Comparison of ENCODE assay signal across 26 cellular contexts in genomic region chr15:64783796-64784195, GRCh38. TPM values are rescaled to one million over a fixed set of nuclear protein-coding genes. Genes with fewer than 3 reads are reported as not detected.
"Had no signal": no experiment of that assay in that cellular context is flagged by ENCODE, and none has a peak within 500 bp of the region (broad histone marks: within the 10 kb centered on the region; RNA-seq: fewer than 3 reads in every experiment).

No MANE protein-coding gene starts in this region.

- FAIRE-seq: RCC 7860 had no signal

- H3K9me3 Mint-ChIP-seq: activated CD8-positive, alpha-beta T cell treated with anti-CD3 and anti-CD28 coated beads for 36 hours; activated naive CD4-positive, alpha-beta T cell treated with anti-CD3 and anti-CD28 coated beads, Interleukin-2, amount 10 ng/mL, durations not matched to agents 7 days and 5 days; activated naive CD8-positive, alpha-beta T cell treated with anti-CD3 and anti-CD28 coated beads for 36 hours; activated T-cell treated with anti-CD3 and anti-CD28 coated beads, Interleukin-2, amount 50 U/mL, for 72 hours; activated T-helper 2 cell treated with anti-CD3 and anti-CD28 coated beads, Interferon-gamma antibody, Interleukin-2, Interleukin-4, amounts not matched to agents 10 μg/mL and 5 μg/mL and 100 μg/mL, durations not matched to agents 14 hours and 24 hours and 36 hours had no signal

- H3K27ac ChIP-seq: brain microvascular endothelial cell, VCaP had no signal

- ATAC-seq: activated CD4-positive, alpha-beta T cell treated with anti-CD3 and anti-CD28 coated beads for 36 hours; activated CD8-positive, alpha-beta T cell treated with anti-CD3 and anti-CD28 coated beads for 36 hours; activated T-cell treated with anti-CD3 and anti-CD28 coated beads, Interleukin-2, amount 50 U/mL, for 72 hours; PC-3; T-helper 17 cell had no signal

- H3K36me3 Mint-ChIP-seq: activated naive CD4-positive, alpha-beta T cell treated with anti-CD3 and anti-CD28 coated beads, Interleukin-2, amount 10 ng/mL, durations not matched to agents 7 days and 5 days; activated naive CD8-positive, alpha-beta T cell treated with anti-CD3 and anti-CD28 coated beads for 36 hours had no signal

- H3K4me3 Mint-ChIP-seq: activated CD4-positive, alpha-beta T cell treated with anti-CD3 and anti-CD28 coated beads for 36 hours; activated CD8-positive, alpha-beta T cell treated with anti-CD3 and anti-CD28 coated beads for 36 hours; activated naive CD4-positive, alpha-beta T cell treated with anti-CD3 and anti-CD28 coated beads, Interleukin-2, amount 10 ng/mL, durations not matched to agents 7 days and 5 days; activated naive CD8-positive, alpha-beta T cell treated with anti-CD3 and anti-CD28 coated beads for 36 hours; activated T-cell treated with anti-CD3 and anti-CD28 coated beads, Interleukin-2, amount 50 U/mL, for 72 hours; T-helper 17 cell had no signal

- DNase-seq: activated CD4-positive, alpha-beta T cell treated with anti-CD3 and anti-CD28 coated beads for 36 hours; activated CD4-positive, alpha-beta T cell treated with anti-CD3 and anti-CD28 coated beads, Interleukin-2, amount 50 U/mL, for 1 hour; activated CD8-positive, alpha-beta memory T cell treated with anti-CD3 and anti-CD28 coated beads, Interleukin-2, amount 50 U/mL, for 4 hours; activated CD8-positive, alpha-beta T cell treated with anti-CD3 and anti-CD28 coated beads for 36 hours; activated gamma-delta T cell treated with Interleukin-2 at 50 U/mL for 16 hours; activated naive CD4-positive, alpha-beta T cell treated with anti-CD3 and anti-CD28 coated beads, Interleukin-2, amount 10 ng/mL, durations not matched to agents 7 days and 5 days; activated naive CD8-positive, alpha-beta T cell treated with anti-CD3 and anti-CD28 coated beads for 36 hours; activated T-cell treated with anti-CD3 and anti-CD28 coated beads, Interleukin-2, amount 50 U/mL, for 72 hours; brain microvascular endothelial cell; caudate nucleus; KG1; NCI-H1048; NCI-H1417; NCI-H1930; NCI-H2171; NCI-H2227 treated with DMSO at 0.1 percent for 48 hours; NCI-H526; NCI-H774; PC-3; SIG-M5; T-helper 17 cell; T-helper 9 cell had no signal

- H3K36me3 ChIP-seq: brain microvascular endothelial cell had no signal

- H3K27me3 Mint-ChIP-seq: activated CD4-positive, alpha-beta T cell treated with anti-CD3 and anti-CD28 coated beads for 36 hours had no signal

- H3K27me3 ChIP-seq: brain microvascular endothelial cell had no signal

- H3K27ac Mint-ChIP-seq: activated CD4-positive, alpha-beta T cell treated with anti-CD3 and anti-CD28 coated beads for 36 hours; activated CD8-positive, alpha-beta T cell treated with anti-CD3 and anti-CD28 coated beads for 36 hours; activated naive CD4-positive, alpha-beta T cell treated with anti-CD3 and anti-CD28 coated beads, Interleukin-2, amount 10 ng/mL, durations not matched to agents 7 days and 5 days; activated naive CD8-positive, alpha-beta T cell treated with anti-CD3 and anti-CD28 coated beads for 36 hours; activated T-cell treated with anti-CD3 and anti-CD28 coated beads, Interleukin-2, amount 50 U/mL, for 72 hours; activated T-helper 2 cell treated with anti-CD3 and anti-CD28 coated beads, Interferon-gamma antibody, Interleukin-2, Interleukin-4, amounts not matched to agents 10 μg/mL and 5 μg/mL and 100 μg/mL, durations not matched to agents 14 hours and 24 hours and 36 hours; T-helper 17 cell had no signal

RNA-seq across cellular contexts. Expression of gene RBPMS2, which starts 8.4 kb away (rescaled TPM):
- total RNA-seq: activated CD4-positive, alpha-beta T cell treated with anti-CD3 and anti-CD28 coated beads for 36 hours; activated CD8-positive, alpha-beta T cell treated with anti-CD3 and anti-CD28 coated beads for 36 hours; activated naive CD8-positive, alpha-beta T cell treated with anti-CD3 and anti-CD28 coated beads for 36 hours; LHCN-M2; PC-3 had no signal
